8 cellular contexts compared by ENCODE assay signal in genomic region chr21:25607812-25608737, GRCh38. TPM values are rescaled to one million over a fixed set of nuclear protein-coding genes. Genes with fewer than 3 reads are reported as not detected.
DNase-seq lines count a peak whose midpoint lies in the region; ATAC-seq and TF ChIP-seq lines count a peak whose summit lies in the region.

No MANE protein-coding gene starts in this region.

- H4K20me1 ChIP-seq in OCI-LY3 (ENCODE audit: insufficient read depth, low read length) = no peaks in the 10 kb centered on the region

- H3K79me2 ChIP-seq in OCI-LY3 (ENCODE audit: low read length) = peaks cover 32% of the 10 kb centered on the region

- H3K4me3 Mint-ChIP-seq in activated T-cell treated with anti-CD3 and anti-CD28 coated beads, Interleukin-2, amount 50 U/mL, for 4 hours = peak overlapping the region; percentile 96

- DNase-seq in DMS 273 treated with DMSO at 0.1 percent for 48 hours (lab: John Stamatoyannopoulos, UW) (peak; percentile 35), esophagus squamous epithelium (lab: John Stamatoyannopoulos, UW) (peak; percentile 30)
- DNase-seq in activated T-cell treated with anti-CD3 and anti-CD28 coated beads, Interleukin-2, amount 50 U/mL, for 4 hours = peak; percentile 76
- DNase-seq in stimulated activated CD8-positive, alpha-beta memory T cell treated with anti-CD3 and anti-CD28 coated beads, Interleukin-7, amount 100 ng/mL, for 1 hour (ENCODE audit: low read depth in 2 of 2) = peak; percentile 50 to 53

- H3K9ac ChIP-seq in HUES64 (ENCODE audit: low read depth, low read length) (peak overlapping the region; percentile 93), OCI-LY3 (ENCODE audit: low read length) (peak overlapping the region; percentile 91)

- no peaks in the 10 kb centered on the region for H3K4me1 ChIP-seq in HUES64 (ENCODE audit: insufficient read depth, low read length)
- H3K4me1 ChIP-seq in OCI-LY3 (ENCODE audit: low read length) = peaks cover 17% of the 10 kb centered on the region
- peaks cover 12 to 42% (median 18%) of the 10 kb centered on the region in 3 donors for H3K4me1 ChIP-seq in esophagus squamous epithelium
- H3K4me1 ChIP-seq in muscle layer of duodenum (ENCODE audit: control insufficient read depth in 1 of 2, insufficient read depth in 2 of 2, low read length in 2 of 2) = peaks cover 9 to 24% of the 10 kb centered on the region in 2 donors

- WGBS in HUES64 = 10% methylated on average over 29 of the region's 32 CpGs
- 3 to 6% methylated on average over 24 to 27 of the region's 32 CpGs for WGBS in esophagus squamous epithelium, 2 donors

- TF ChIP-seq CTCF in OCI-LY3 (IDR thresholded peaks at IDR 0.05; ENCODE audit: low read depth, low read length) = peak; percentile 83
- peak; percentile 90 to 95 (median 93) for TF ChIP-seq CTCF in esophagus squamous epithelium (IDR thresholded peaks at IDR 0.05)

- no peak for TF ChIP-seq POLR2A in esophagus squamous epithelium (IDR thresholded peaks at IDR 0.05)

- no peaks in the 10 kb centered on the region for H3K27me3 Mint-ChIP-seq in activated T-cell treated with anti-CD3 and anti-CD28 coated beads, Interleukin-2, amount 50 U/mL, for 4 hours (ENCODE audit: low read depth)

- H3K4me2 ChIP-seq in OCI-LY3 (ENCODE audit: low read length) = peak overlapping the region; percentile 85

- peak overlapping the region; percentile 96 for H2AFZ ChIP-seq in OCI-LY3 (ENCODE audit: low read depth, low read length)

- H3K27me3 ChIP-seq in HUES64 (ENCODE audit: insufficient read depth, low read length) (no peaks in the 10 kb centered on the region), OCI-LY3 (ENCODE audit: low read depth, low read length) (no peaks in the 10 kb centered on the region), esophagus squamous epithelium (no peaks in the 10 kb centered on the region), muscle layer of duodenum (ENCODE audit: low read depth, low read length) (no peaks in the 10 kb centered on the region)

- H3K36me3 ChIP-seq in HUES64 (ENCODE audit: insufficient read depth, low read length) (peaks cover 33% of the 10 kb centered on the region), OCI-LY3 (replicated peaks; ENCODE audit: low read depth, low read length) (peaks cover 18% of the 10 kb centered on the region), esophagus squamous epithelium (peaks cover 0 to 31% (median under 1%) of the 10 kb centered on the region in 3 donors), muscle layer of duodenum (ENCODE audit: control insufficient read depth in 1 of 2, insufficient read depth in 2 of 2, low read length in 2 of 2) (peaks cover 7 to 14% of the 10 kb centered on the region in 2 donors)

- H3K9me3 Mint-ChIP-seq in activated T-cell treated with anti-CD3 and anti-CD28 coated beads, Interleukin-2, amount 50 U/mL, for 4 hours = no peaks in the 10 kb centered on the region

- H3K27ac ChIP-seq in HUES64 (ENCODE audit: low read depth, low read length) (no peak overlapping the region), OCI-LY3 (ENCODE audit: low read length) (peak overlapping the region; percentile 25; the same call in 1 of the 2 replicates), esophagus squamous epithelium (peak overlapping the region; percentile 85 to 92 (median 92)), muscle layer of duodenum (ENCODE audit: low read length) (no peak overlapping the region)

- H3K36me3 Mint-ChIP-seq in activated T-cell treated with anti-CD3 and anti-CD28 coated beads, Interleukin-2, amount 50 U/mL, for 4 hours (ENCODE audit: insufficient read depth) = peaks cover 12% of the 10 kb centered on the region

- H3K9me3 ChIP-seq in HUES64 (ENCODE audit: insufficient read depth, low read depth, low read length) (no peaks in the 10 kb centered on the region), OCI-LY3 (ENCODE audit: insufficient read depth, low read length) (no peaks in the 10 kb centered on the region), esophagus squamous epithelium (no peaks in the 10 kb centered on the region), muscle layer of duodenum (ENCODE audit: control insufficient read depth in 1 of 2, low read length in 2 of 2) (no peaks in the 10 kb centered on the region)

- H3K4me1 Mint-ChIP-seq in activated T-cell treated with anti-CD3 and anti-CD28 coated beads, Interleukin-2, amount 50 U/mL, for 4 hours (ENCODE audit: low read depth) = peaks cover 36% of the 10 kb centered on the region

- peak overlapping the region; percentile 93 for H3K4me3 ChIP-seq in HUES64 (ENCODE audit: low read length)
- H3K4me3 ChIP-seq in OCI-LY3 (ENCODE audit: low read length) = peak overlapping the region; percentile 97
- H3K4me3 ChIP-seq in esophagus squamous epithelium = peak overlapping the region; percentile 81 to 97 (median 90)
- peak overlapping the region; percentile 95 to 97 for H3K4me3 ChIP-seq in muscle layer of duodenum (ENCODE audit: low read depth in 1 of 2, low read length in 2 of 2)

- peak; percentile 78 for ATAC-seq in GM21526 (IDR thresholded peaks at IDR 0.05; ENCODE audit: low FRiP score, unreplicated experiment)
- peak; percentile 71 to 78 for ATAC-seq in activated T-cell treated with anti-CD3 and anti-CD28 coated beads, Interleukin-2, amount 50 U/mL, for 4 hours

- intact Hi-C loops in esophagus squamous epithelium (cut with DNase I) = loop anchor here (5.0 kb wide), 1 partner anchor 99 kb away; no protein-coding TSS in a partner anchor

RNA-seq across cellular contexts. Expression of gene MRPL39, which starts 0.8 kb away (rescaled TPM):
- 45.0 TPM for polyA plus RNA-seq in HUES64 (2013, experiment 1 of 2)
- polyA plus RNA-seq in HUES64 (2013, experiment 2 of 2) = 52.1 TPM
- 10 to 100 TPM; 75.2 to 80.0 (median 75.6) TPM for total RNA-seq in activated T-cell treated with anti-CD3 and anti-CD28 coated beads, Interleukin-2, amount 50 U/mL, for 4 hours
- total RNA-seq in esophagus squamous epithelium = 10 to 100 TPM; 12.5 to 30.5 (median 28.1) TPM

RNA-seq across cellular contexts. Expression of gene JAM2, which starts 31.0 kb away (rescaled TPM):
- polyA plus RNA-seq in HUES64 (2013, experiment 1 of 2) = 7.3 TPM
- polyA plus RNA-seq in HUES64 (2013, experiment 2 of 2) = 14.1 TPM
- total RNA-seq in activated T-cell treated with anti-CD3 and anti-CD28 coated beads, Interleukin-2, amount 50 U/mL, for 4 hours = under 1 TPM; 0.13 to 0.46 (median 0.29) TPM
- 10 to 100 TPM in 1 of 4 donors, 1 to 10 TPM in 2, under 1 TPM in 1; 0.38 to 10.5 (median 2.5) TPM for total RNA-seq in esophagus squamous epithelium

Comparison
In these comparisons a context has a peak if more than half of its experiments do, and no peak if none do; other contexts are left out.
1. H3K27ac ChIP-seq: peak in OCI-LY3 (single experiment) and esophagus squamous epithelium (4 of 4); none in HUES64 (single experiment) and muscle layer of duodenum (single experiment).
2. Peak in every context shown above with its lines, with median percentiles within 50 percentile points of each other: DNase-seq and H3K4me3 ChIP-seq.